Comparison of ENCODE assay signal across 25 cellular contexts in the genomic region with DNA sequence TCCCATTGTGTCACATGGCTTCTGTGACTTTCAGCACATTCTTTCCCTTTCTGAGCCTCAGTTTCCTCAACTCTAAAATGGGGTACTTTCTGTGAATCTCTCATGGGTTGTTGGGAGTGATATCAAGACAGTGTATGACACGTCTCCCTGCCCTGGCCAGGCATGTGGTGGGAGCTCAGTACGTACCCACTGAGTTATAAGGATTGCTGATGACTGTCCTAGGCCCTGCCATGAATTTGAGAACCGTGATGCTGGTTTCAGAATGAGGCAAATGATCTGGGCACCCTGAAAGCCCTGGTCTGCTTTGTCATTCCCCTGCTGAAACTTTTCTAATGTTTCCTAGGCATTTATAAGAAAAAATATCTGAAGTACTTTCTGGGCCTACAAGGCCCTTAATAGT. TPM values are rescaled to one million over a fixed set of nuclear protein-coding genes. Genes with fewer than 3 reads are reported as not detected.
DNase-seq lines count a peak whose midpoint lies in the region; ATAC-seq and TF ChIP-seq lines count a peak whose summit lies in the region.
"Had no signal": no experiment of that assay in that cellular context is flagged by ENCODE, and none has a peak within 500 bp of the region (broad histone marks: within the 10 kb centered on the region; RNA-seq: fewer than 3 reads in every experiment).

No MANE protein-coding gene starts in this region.

- ATAC-seq in activated T-cell treated with anti-CD3 and anti-CD28 coated beads, Interleukin-2, amount 50 U/mL, for 4 hours = no peak
- no peak for ATAC-seq in stimulated activated naive B cell treated with anti-CD40 and anti-IgM and Interleukin-4, amounts not matched to agents 10 μg/mL and 1 μg/mL and 100 μg/mL, for 72 hours (replicated peaks)
- ATAC-seq in HG02973 (IDR thresholded peaks at IDR 0.05; ENCODE audit: unreplicated experiment) = no peak
- no peak for ATAC-seq in activated CD8-positive, alpha-beta T cell treated with anti-CD3 and anti-CD28 coated beads for 36 hours
- ATAC-seq: sciatic nerve; stimulated activated naive CD8-positive, alpha-beta T cell treated with anti-CD3 and anti-CD28 coated beads, Interleukin-15, Interleukin-2, amounts not matched to agents 100 U/mL and 50 U/mL, for 24 hours had no signal

- peaks cover 42% of the 10 kb centered on the region for H3K4me1 Mint-ChIP-seq in activated T-cell treated with anti-CD3 and anti-CD28 coated beads, Interleukin-2, amount 50 U/mL, for 4 hours (ENCODE audit: low read depth)
- peaks cover 16% of the 10 kb centered on the region for H3K4me1 Mint-ChIP-seq in Caco-2 (ENCODE audit: low read depth, unreplicated experiment)
- peaks cover 30 to 65% of the 10 kb centered on the region in 2 donors for H3K4me1 Mint-ChIP-seq in stimulated activated naive B cell treated with anti-CD40 and anti-IgM and Interleukin-4, amounts not matched to agents 10 μg/mL and 1 μg/mL and 100 μg/mL, for 72 hours
- peaks cover 42% of the 10 kb centered on the region for H3K4me1 Mint-ChIP-seq in CD14-positive monocyte
- peaks cover 30% of the 10 kb centered on the region for H3K4me1 Mint-ChIP-seq in activated CD8-positive, alpha-beta T cell treated with anti-CD3 and anti-CD28 coated beads for 36 hours (ENCODE audit: low read depth)

- H3K27ac Mint-ChIP-seq in Caco-2 (ENCODE audit: unreplicated experiment) (peak overlapping the region; percentile 93), CD14-positive monocyte (no peak overlapping the region)
- H3K27ac Mint-ChIP-seq in stimulated activated naive B cell treated with anti-CD40 and anti-IgM and Interleukin-4, amounts not matched to agents 10 μg/mL and 1 μg/mL and 100 μg/mL, for 72 hours = peak overlapping the region; percentile 32
- no peak overlapping the region for H3K27ac Mint-ChIP-seq in activated CD8-positive, alpha-beta T cell treated with anti-CD3 and anti-CD28 coated beads for 36 hours
- H3K27ac Mint-ChIP-seq: B cell had no signal

- no TSS peak for BruUV-seq in Caco-2 (replicated peaks; lab: Mats Ljungman, UMichigan)

- no peak for DNase-seq in activated T-cell treated with anti-CD3 and anti-CD28 coated beads, Interleukin-2, amount 50 U/mL, for 4 hours
- no peak for DNase-seq in activated T-cell treated with anti-CD3 and anti-CD28 coated beads, Interleukin-2, amount 50 U/mL, for 1 hour
- no peak for DNase-seq in Caco-2
- no peak for DNase-seq in coronary artery (ENCODE audit: low spot score)
- DNase-seq in stimulated activated naive B cell treated with anti-CD40 and anti-IgM and Interleukin-4, amounts not matched to agents 10 μg/mL and 1 μg/mL and 100 μg/mL, for 72 hours = no peak
- no peak for DNase-seq in CD14-positive monocyte (ENCODE audit: low spot score)
- no peak for DNase-seq in activated CD8-positive, alpha-beta T cell treated with anti-CD3 and anti-CD28 coated beads for 36 hours
- DNase-seq: activated CD4-positive, alpha-beta T cell treated with anti-CD3 and anti-CD28 coated beads, Interleukin-2, amount 50 U/mL, for 4 hours; amygdala; Calu3; cortex of kidney; esophagus squamous epithelium; foreskin melanocyte; NCI-H1105 treated with DMSO at 0.1 percent for 48 hours; NK-92 treated with Interleukin-12 subunit alpha and Interleukin-12 subunit beta, amount 100 ng/mL, for 24 hours; PC-9; SHP77; stimulated activated naive CD8-positive, alpha-beta T cell treated with anti-CD3 and anti-CD28 coated beads, Interleukin-15, Interleukin-2, amounts not matched to agents 100 U/mL and 50 U/mL, for 24 hours; T1000 had no signal

- no peaks in the 10 kb centered on the region for H3K27me3 ChIP-seq in Caco-2 (replicated peaks; ENCODE audit: control insufficient read depth, insufficient read depth, low read length)
- H3K27me3 ChIP-seq: esophagus squamous epithelium, neural progenitor cell, tibial nerve had no signal

- CTCF ChIA-PET in Caco-2 (lab: Charles Lee) = no interaction called here
- CTCF ChIA-PET in activated CD8-positive, alpha-beta T cell treated with anti-CD3 and anti-CD28 coated beads for 36 hours (lab: Charles Lee) = interaction anchor here (0.9 to 1.3 kb wide), 4 partner anchors 10 to 354 kb away, joined by 3 to 5 read pairs (median 4); no protein-coding TSS in a partner anchor

- no peaks in the 10 kb centered on the region for H3K27me3 Mint-ChIP-seq in activated T-cell treated with anti-CD3 and anti-CD28 coated beads, Interleukin-2, amount 50 U/mL, for 4 hours (ENCODE audit: low read depth)
- H3K27me3 Mint-ChIP-seq in Caco-2 (ENCODE audit: insufficient read depth, unreplicated experiment) (no peaks in the 10 kb centered on the region), CD14-positive monocyte (ENCODE audit: low read depth in 3 of 3) (no peaks in the 10 kb centered on the region)
- no peaks in the 10 kb centered on the region for H3K27me3 Mint-ChIP-seq in stimulated activated naive B cell treated with anti-CD40 and anti-IgM and Interleukin-4, amounts not matched to agents 10 μg/mL and 1 μg/mL and 100 μg/mL, for 72 hours
- H3K27me3 Mint-ChIP-seq in activated CD8-positive, alpha-beta T cell treated with anti-CD3 and anti-CD28 coated beads for 36 hours = no peaks in the 10 kb centered on the region
- H3K27me3 Mint-ChIP-seq: B cell had no signal

- H3K36me3 Mint-ChIP-seq in activated T-cell treated with anti-CD3 and anti-CD28 coated beads, Interleukin-2, amount 50 U/mL, for 4 hours (ENCODE audit: insufficient read depth) = peaks cover 6% of the 10 kb centered on the region
- peaks cover 23% of the 10 kb centered on the region for H3K36me3 Mint-ChIP-seq in Caco-2 (ENCODE audit: insufficient read depth, unreplicated experiment)
- peaks cover 5 to 9% of the 10 kb centered on the region in 2 donors for H3K36me3 Mint-ChIP-seq in stimulated activated naive B cell treated with anti-CD40 and anti-IgM and Interleukin-4, amounts not matched to agents 10 μg/mL and 1 μg/mL and 100 μg/mL, for 72 hours
- peaks cover 6 to 15% of the 10 kb centered on the region in 2 donors for H3K36me3 Mint-ChIP-seq in CD14-positive monocyte
- H3K36me3 Mint-ChIP-seq in activated CD8-positive, alpha-beta T cell treated with anti-CD3 and anti-CD28 coated beads for 36 hours (ENCODE audit: low read depth) = peaks cover 3% of the 10 kb centered on the region

- TF ChIP-seq CTCF in Caco-2 (IDR thresholded peaks at IDR 0.05; ENCODE audit: insufficient read depth in 1 of 2, low read depth in 1 of 2, low read length in 1 of 2, severe bottlenecking in 1 of 2, unreplicated experiment in 1 of 2) (no peak), coronary artery (IDR thresholded peaks at IDR 0.05) (no peak), CD14-positive monocyte (IDR thresholded peaks at IDR 0.05) (no peak)
- TF ChIP-seq CTCF in activated CD8-positive, alpha-beta T cell treated with anti-CD3 and anti-CD28 coated beads for 36 hours (IDR thresholded peaks at IDR 0.05) = no peak

- H3K36me3 ChIP-seq in Caco-2 (ENCODE audit: control insufficient read depth, insufficient read depth, low read length) = no peaks in the 10 kb centered on the region
- H3K36me3 ChIP-seq: neural progenitor cell had no signal

- intact Hi-C loops in Caco-2 (cut with micrococcal nuclease; ENCODE audit: unreplicated experiment) = loop anchor here (2.0 kb wide), 1 partner anchor 41 kb away; no protein-coding TSS in a partner anchor
- intact Hi-C loops in CD14-positive monocyte (cut with micrococcal nuclease) = no loop called here
- intact Hi-C loops in activated CD8-positive, alpha-beta T cell treated with anti-CD3 and anti-CD28 coated beads for 36 hours (cut with micrococcal nuclease) = no loop called here

- H3K4me3 ChIP-seq in Caco-2 (ENCODE audit: low read depth, low read length) (no peak overlapping the region), coronary artery (no peak overlapping the region)
- H3K4me3 ChIP-seq: esophagus squamous epithelium, HAP-1, neural progenitor cell, PC-9, tibial nerve had no signal

- no peaks in the 10 kb centered on the region for H3K9me3 ChIP-seq in Caco-2
- H3K9me3 ChIP-seq: esophagus squamous epithelium, HAP-1, tibial nerve had no signal

- H3K4me3 Mint-ChIP-seq in activated T-cell treated with anti-CD3 and anti-CD28 coated beads, Interleukin-2, amount 50 U/mL, for 4 hours = peak overlapping the region; percentile 50
- no peak overlapping the region for H3K4me3 Mint-ChIP-seq in Caco-2 (ENCODE audit: unreplicated experiment)
- H3K4me3 Mint-ChIP-seq in stimulated activated naive B cell treated with anti-CD40 and anti-IgM and Interleukin-4, amounts not matched to agents 10 μg/mL and 1 μg/mL and 100 μg/mL, for 72 hours = no peak overlapping the region
- no peak overlapping the region for H3K4me3 Mint-ChIP-seq in CD14-positive monocyte
- no peak overlapping the region for H3K4me3 Mint-ChIP-seq in activated CD8-positive, alpha-beta T cell treated with anti-CD3 and anti-CD28 coated beads for 36 hours
- H3K4me3 Mint-ChIP-seq: B cell had no signal

- H3K4me1 ChIP-seq in Caco-2 = peaks cover 23% of the 10 kb centered on the region

- no peaks in the 10 kb centered on the region for H3K9me3 Mint-ChIP-seq in activated T-cell treated with anti-CD3 and anti-CD28 coated beads, Interleukin-2, amount 50 U/mL, for 4 hours
- H3K9me3 Mint-ChIP-seq in Caco-2 (ENCODE audit: unreplicated experiment) = no peaks in the 10 kb centered on the region
- H3K9me3 Mint-ChIP-seq in stimulated activated naive B cell treated with anti-CD40 and anti-IgM and Interleukin-4, amounts not matched to agents 10 μg/mL and 1 μg/mL and 100 μg/mL, for 72 hours = no peaks in the 10 kb centered on the region
- no peaks in the 10 kb centered on the region for H3K9me3 Mint-ChIP-seq in CD14-positive monocyte
- no peaks in the 10 kb centered on the region for H3K9me3 Mint-ChIP-seq in activated CD8-positive, alpha-beta T cell treated with anti-CD3 and anti-CD28 coated beads for 36 hours

- POLR2A ChIA-PET in Caco-2 (lab: Charles Lee) = no interaction called here
- POLR2A ChIA-PET in activated CD8-positive, alpha-beta T cell treated with anti-CD3 and anti-CD28 coated beads for 36 hours (lab: Charles Lee) = interaction anchor here (0.8 to 1.2 kb wide), 4 partner anchors 14 to 133 kb away, joined by 3 read pairs; no protein-coding TSS in a partner anchor

- peak overlapping the region; percentile 86 to 100 for H3K27ac ChIP-seq in coronary artery
- H3K27ac ChIP-seq: esophagus squamous epithelium, neural progenitor cell, PC-9 had no signal

RNA-seq across cellular contexts. Expression of a gene that starts 3.6 kb away (rescaled TPM):
- 10 to 100 TPM in 2 of 3 donors, 1 to 10 TPM in 1; 8.4 to 11.2 (median 10.3) TPM for total RNA-seq in activated T-cell treated with anti-CD3 and anti-CD28 coated beads, Interleukin-2, amount 50 U/mL, for 4 hours
- total RNA-seq in Caco-2 (2022) = 23.2 and 26.9 TPM in 2 replicates
- 10 to 100 TPM; 11.4 to 13.5 TPM for polyA plus RNA-seq in CD14-positive monocyte
- 1 to 10 TPM; 5.4 to 7.8 TPM for total RNA-seq in activated CD8-positive, alpha-beta T cell treated with anti-CD3 and anti-CD28 coated beads for 36 hours

Comparison
In these comparisons a context has a peak if more than half of its experiments do, and no peak if none do; other contexts are left out.
1. H3K27ac Mint-ChIP-seq: peak in Caco-2 (single experiment) and stimulated activated naive B cell treated with anti-CD40 and anti-IgM and Interleukin-4, amounts not matched to agents 10 μg/mL and 1 μg/mL and 100 μg/mL, for 72 hours (single experiment); none in CD14-positive monocyte (0 of 7) and activated CD8-positive, alpha-beta T cell treated with anti-CD3 and anti-CD28 coated beads for 36 hours (single experiment).